ENCODE assay signal across 8 cellular contexts in the genomic region with DNA sequence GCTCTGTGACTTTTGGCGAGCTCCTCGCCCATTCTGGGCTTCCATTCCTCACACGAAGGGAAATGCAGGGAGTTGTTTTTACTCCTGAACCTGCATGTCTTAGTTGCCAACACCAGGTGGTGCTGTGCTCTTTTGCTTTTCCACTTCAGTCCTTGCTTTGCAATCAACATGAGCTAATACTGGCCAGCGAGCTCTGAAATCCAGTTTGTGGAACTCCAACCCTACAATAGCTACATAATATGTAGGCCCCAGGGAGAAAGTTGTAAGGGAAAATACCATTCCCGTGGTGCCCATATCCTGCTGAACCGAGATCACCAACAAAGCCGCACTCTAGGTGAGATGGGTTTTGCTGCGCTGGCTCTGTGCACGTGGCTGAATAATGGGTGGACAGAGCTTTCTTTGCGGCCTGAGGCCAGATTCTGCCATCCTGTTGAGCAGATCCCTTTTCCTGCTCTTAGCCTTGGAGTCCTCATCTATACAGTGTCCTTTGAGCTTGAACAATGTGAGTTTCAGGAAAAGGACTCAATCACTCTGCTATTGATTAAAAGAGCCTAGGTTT. TPM values are rescaled to one million over a fixed set of nuclear protein-coding genes. Genes with fewer than 3 reads are reported as not detected.
DNase-seq lines count a peak whose midpoint lies in the region; ATAC-seq and TF ChIP-seq lines count a peak whose summit lies in the region.

No MANE protein-coding gene starts in this region.

- intact Hi-C loops in mucosa of descending colon (cut with DNase I, micrococcal nuclease) (loop anchor here (2.0 to 5.0 kb wide), 2 partner anchors 265 to 269 kb away; no protein-coding TSS in a partner anchor), testis (cut with DNase I; ENCODE audit: low total_unique reads) (loop anchor here (10.0 kb wide), 1 partner anchor 261 kb away; no protein-coding TSS in a partner anchor)

- no peaks in the 10 kb centered on the region for H3K9me3 Mint-ChIP-seq in HFFc6

- no peaks in the 10 kb centered on the region for H3K27me3 ChIP-seq in testis

- DNase-seq in DMS153 treated with DMSO at 0.1 percent for 48 hours (lab: John Stamatoyannopoulos, UW; ENCODE audit: unreplicated experiment), result peak; percentile 8
- peak; percentile 76 for DNase-seq in HFFc6
- peak; percentile 54 for DNase-seq in NCI-H69 (lab: John Stamatoyannopoulos, UW)
- peak; percentile 30 to 31 for DNase-seq in activated CD4-positive, alpha-beta T cell treated with anti-CD3 and anti-CD28 coated beads, Interleukin-2, amount 50 U/mL, for 4 hours
- DNase-seq in epithelial cell of esophagus (ENCODE audit: low read depth), result peak; percentile 84
- peak in 2 of 3 donors; percentile 47 to 68 for DNase-seq in mucosa of descending colon
- peak; percentile 79 for DNase-seq in testis

- H3K4me3 ChIP-seq in epithelial cell of esophagus (ENCODE audit: low read length), result no peak overlapping the region
- H3K4me3 ChIP-seq in mucosa of descending colon, result no peak overlapping the region
- H3K4me3 ChIP-seq in testis, result no peak overlapping the region

- 37 to 42% methylated on average over 9 to 10 of the region's 10 CpGs for WGBS in testis, 2 donors

- peak overlapping the region; percentile 57 for H3K27ac Mint-ChIP-seq in HFFc6

- H3K9me3 ChIP-seq in mucosa of descending colon (no peaks in the 10 kb centered on the region), testis (no peaks in the 10 kb centered on the region)

- ATAC-seq in mucosa of descending colon (peak; percentile 87), GM21360 (IDR thresholded peaks at IDR 0.05; ENCODE audit: unreplicated experiment) (no peak)

- 0 out of 2 replicates have a peak, but pooled peaks cover 6% of the 10 kb centered on the region for H3K36me3 Mint-ChIP-seq in HFFc6 (ENCODE audit: low read depth)

- H3K4me3 Mint-ChIP-seq in HFFc6, result no peak overlapping the region

- H3K27me3 Mint-ChIP-seq in HFFc6 (ENCODE audit: insufficient read depth), result no peaks in the 10 kb centered on the region

- H3K4me1 ChIP-seq in mucosa of descending colon (ENCODE audit: low read depth) (peaks cover 8% of the 10 kb centered on the region), testis (peaks cover 28% of the 10 kb centered on the region)

- H3K4me1 Mint-ChIP-seq in HFFc6 (ENCODE audit: low read depth), result peaks cover 75% of the 10 kb centered on the region

- H3K27ac ChIP-seq in testis, result no peak overlapping the region

- no peak for TF ChIP-seq POLR2A in testis (IDR thresholded peaks at IDR 0.05)

- H3K36me3 ChIP-seq in mucosa of descending colon (ENCODE audit: low read depth), result no peaks in the 10 kb centered on the region
- no peaks in the 10 kb centered on the region for H3K36me3 ChIP-seq in testis (ENCODE audit: low read depth, missing control alignments)

- TF ChIP-seq CTCF in HFFc6 (IDR thresholded peaks at IDR 0.05) (peak; percentile 96), epithelial cell of esophagus (IDR thresholded peaks at IDR 0.05; ENCODE audit: insufficient read depth, low read depth, low read length, missing control alignments) (peak; percentile 94), mucosa of descending colon (IDR thresholded peaks at IDR 0.05) (peak; percentile 80), testis (IDR thresholded peaks at IDR 0.05) (peak; percentile 81 to 93 (median 86))

RNA-seq across cellular contexts. Expression of a gene that starts 25.0 kb away (rescaled TPM):
- 10 to 100 TPM; 15.5 to 21.1 (median 18.7) TPM for total RNA-seq in HFFc6 (2021; fragmentation: NEBNext Ultra II Directional; extraction: Animal tissue kit (Norgen Biotek cat#: 25700))
- total RNA-seq in mucosa of descending colon (10 to 100 TPM in 1 of 3 donors, 1 to 10 TPM in 2; 8.3 to 13.1 (median 9.8) TPM), testis (10 to 100 TPM; 13.6 to 14.9 TPM)
- polyA plus RNA-seq in testis (ENCODE audit: insufficient read depth, low read depth, low replicate concordance), result 21.2 TPM

RNA-seq across cellular contexts. Expression of a gene that starts 25.2 kb away (rescaled TPM):
- total RNA-seq in HFFc6 (2021; fragmentation: NEBNext Ultra II Directional; extraction: Animal tissue kit (Norgen Biotek cat#: 25700)), result 10 to 100 TPM; 38.7 to 40.3 (median 39.5) TPM
- total RNA-seq in mucosa of descending colon (10 to 100 TPM; 22.4 to 30.6 (median 26.9) TPM), testis (10 to 100 TPM; 48.7 to 54.1 TPM)
- polyA plus RNA-seq in testis (ENCODE audit: insufficient read depth, low read depth, low replicate concordance), result 25.1 TPM

Comparison
In these comparisons a context has a peak if more than half of its experiments do, and no peak if none do; other contexts are left out.
1. DNase-seq: peak in every context shown above with its lines; median percentile 84 in epithelial cell of esophagus; 79 in testis; 76 in HFFc6; 58 in mucosa of descending colon; 54 in NCI-H69; 30 in activated CD4-positive, alpha-beta T cell treated with anti-CD3 and anti-CD28 coated beads, Interleukin-2, amount 50 U/mL, for 4 hours; 8 in DMS153 treated with DMSO at 0.1 percent for 48 hours.